ENCODE assay signal across 22 cellular contexts in genomic region chr2:71692621-71693277, GRCh38.
"Had no signal": no experiment of that assay in that cellular context is flagged by ENCODE, and none has a peak within 500 bp of the region (broad histone marks: within the 10 kb centered on the region; RNA-seq: fewer than 3 reads in every experiment).

No MANE protein-coding gene starts in this region.

- H3K4me2 ChIP-seq: hepatocyte had no signal

- H3K27ac ChIP-seq: breast epithelium, esophagus squamous epithelium, hepatocyte, right lobe of liver, uterus, WERI-Rb-1 had no signal

- H3K79me2 ChIP-seq: hepatocyte had no signal

- H3K27me3 ChIP-seq: breast epithelium, esophagus squamous epithelium, right lobe of liver, uterus had no signal

- H3K36me3 ChIP-seq: breast epithelium, esophagus squamous epithelium, right lobe of liver, thoracic aorta, uterus, WERI-Rb-1 had no signal

- ATAC-seq: activated naive CD8-positive, alpha-beta T cell treated with anti-CD3 and anti-CD28 coated beads, Interleukin-2, amount 50 U/mL, for 24 hours; left colon; naive thymus-derived CD4-positive, alpha-beta T cell; stimulated activated effector memory CD8-positive, alpha-beta T cell treated with anti-CD3 and anti-CD28 coated beads, Interleukin-12 subunit alpha, Interleukin-12 subunit beta, amount 100 ng/mL, for 72 hours; T-helper 17 cell had no signal

- H2AFZ ChIP-seq: hepatocyte had no signal

- H3K4me1 ChIP-seq: esophagus squamous epithelium, right lobe of liver, uterus had no signal

- H3K4me3 ChIP-seq: breast epithelium, esophagus squamous epithelium, hepatocyte, right lobe of liver, skin epidermis, thoracic aorta, uterus had no signal

- DNase-seq: activated CD4-positive, alpha-beta memory T cell treated with anti-CD3 and anti-CD28 coated beads, Interleukin-2, amount 10 ng/mL, durations not matched to agents 7 days and 5 days; activated CD4-positive, alpha-beta T cell treated with anti-CD3 and anti-CD28 coated beads, Interleukin-2, amount 10 ng/mL, durations not matched to agents 7 days and 5 days; activated CD4-positive, CD25-positive, alpha-beta regulatory T cell treated with anti-CD3 and anti-CD28 coated beads, Interleukin-2, amount 50 U/mL, for 72 hours; activated CD8-positive, alpha-beta memory T cell treated with anti-CD3 and anti-CD28 coated beads, Interleukin-2, amount 50 U/mL, for 48 hours; activated naive CD8-positive, alpha-beta T cell treated with anti-CD3 and anti-CD28 coated beads, Interleukin-2, amount 50 U/mL, for 24 hours; activated T-cell treated with anti-CD3 and anti-CD28 coated beads, Interleukin-2, amount 50 U/mL, for 24 hours; central memory CD4-positive, alpha-beta T cell; esophagus squamous epithelium; midbrain; naive thymus-derived CD4-positive, alpha-beta T cell; stimulated activated CD4-positive, alpha-beta T cell treated with anti-CD3 and anti-CD28 coated beads, Interleukin-4, amount 100 ng/mL, for 24 hours; T-helper 17 cell; T1000; uterus; WERI-Rb-1 had no signal

- H3K9me3 ChIP-seq: breast epithelium, esophagus squamous epithelium, right lobe of liver, thoracic aorta, uterus had no signal
